Comparison of ENCODE assay signal across 8 cellular contexts in the genomic region with DNA sequence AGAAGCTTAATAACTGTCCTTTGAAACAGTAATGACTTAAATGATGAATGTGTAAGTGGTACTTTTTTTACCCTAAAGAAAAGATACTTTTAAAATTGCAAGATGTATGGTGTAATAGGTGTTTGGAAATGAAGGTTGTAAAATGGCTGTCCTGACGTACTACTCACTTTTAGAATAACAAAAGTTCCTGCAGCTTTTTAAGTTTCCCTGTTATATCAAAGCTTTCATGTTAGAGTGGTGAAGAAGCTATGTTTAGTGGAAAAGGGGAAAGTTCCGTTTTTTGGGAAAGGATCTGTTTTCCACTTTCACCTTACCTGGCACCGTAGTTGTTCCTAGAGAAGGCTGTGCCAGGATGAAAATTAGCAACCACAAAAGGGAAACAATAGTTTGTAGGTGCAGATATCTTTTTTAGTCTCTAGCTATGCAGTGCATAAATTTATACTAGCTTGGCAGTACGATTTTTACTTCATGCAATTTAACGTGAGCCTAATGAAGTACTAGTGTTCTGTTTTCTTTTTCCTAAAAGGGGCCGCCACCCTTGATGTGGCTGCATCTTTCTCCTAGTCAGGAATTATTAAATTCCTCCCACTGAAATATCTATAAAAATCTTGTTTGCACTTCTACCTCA. TPM values are rescaled to one million over a fixed set of nuclear protein-coding genes. Genes with fewer than 3 reads are reported as not detected.
DNase-seq lines count a peak whose midpoint lies in the region; ATAC-seq and TF ChIP-seq lines count a peak whose summit lies in the region.

No MANE protein-coding gene starts in this region.

- no peak overlapping the region for H3K27ac Mint-ChIP-seq in T-helper 2 cell treated with Interferon-gamma antibody and Interleukin-4, amounts not matched to agents 5 μg/mL and 100 μg/mL, for 36 hours
- H3K27ac Mint-ChIP-seq in activated CD8-positive, alpha-beta T cell treated with anti-CD3 and anti-CD28 coated beads for 36 hours: peak overlapping the region; percentile 87
- peak overlapping the region; percentile 96 to 98 for H3K27ac Mint-ChIP-seq in stimulated activated naive CD8-positive, alpha-beta T cell treated with anti-CD3 and anti-CD28 coated beads, Interleukin-15, amount 100 ng/mL, for 72 hours

- no peak for DNase-seq in T-helper 2 cell treated with Interferon-gamma antibody and Interleukin-4, amounts not matched to agents 5 μg/mL and 100 μg/mL, for 36 hours (ENCODE audit: low spot score)
- DNase-seq in T-helper 2 cell (no peak), NCI-H2107 (lab: John Stamatoyannopoulos, UW) (no peak), KBM-7 (no peak)
- DNase-seq in activated CD8-positive, alpha-beta T cell treated with anti-CD3 and anti-CD28 coated beads for 36 hours: no peak
- DNase-seq in stimulated activated naive CD8-positive, alpha-beta T cell treated with anti-CD3 and anti-CD28 coated beads, Interleukin-15, amount 100 ng/mL, for 72 hours: no peak

- peak overlapping the region; percentile 89 for H3K4me3 Mint-ChIP-seq in T-helper 2 cell treated with Interferon-gamma antibody and Interleukin-4, amounts not matched to agents 5 μg/mL and 100 μg/mL, for 36 hours
- H3K4me3 Mint-ChIP-seq in activated CD8-positive, alpha-beta T cell treated with anti-CD3 and anti-CD28 coated beads for 36 hours: peak overlapping the region; percentile 80
- peak overlapping the region; percentile 95 to 98 for H3K4me3 Mint-ChIP-seq in stimulated activated naive CD8-positive, alpha-beta T cell treated with anti-CD3 and anti-CD28 coated beads, Interleukin-15, amount 100 ng/mL, for 72 hours

- no peak for ATAC-seq in activated CD8-positive, alpha-beta T cell treated with anti-CD3 and anti-CD28 coated beads for 36 hours
- ATAC-seq in stimulated activated naive CD8-positive, alpha-beta T cell treated with anti-CD3 and anti-CD28 coated beads, Interleukin-15, amount 100 ng/mL, for 72 hours: no peak
- ATAC-seq in HG03095 (IDR thresholded peaks at IDR 0.05; ENCODE audit: unreplicated experiment): no peak

- H3K27me3 Mint-ChIP-seq in T-helper 2 cell treated with Interferon-gamma antibody and Interleukin-4, amounts not matched to agents 5 μg/mL and 100 μg/mL, for 36 hours (ENCODE audit: low read depth): peaks cover 7% of the 10 kb centered on the region
- peaks cover 2% of the 10 kb centered on the region for H3K27me3 Mint-ChIP-seq in activated CD8-positive, alpha-beta T cell treated with anti-CD3 and anti-CD28 coated beads for 36 hours
- peaks cover 3% of the 10 kb centered on the region for H3K27me3 Mint-ChIP-seq in stimulated activated naive CD8-positive, alpha-beta T cell treated with anti-CD3 and anti-CD28 coated beads, Interleukin-15, amount 100 ng/mL, for 72 hours

- H3K9me3 ChIP-seq in iPS-18c (ENCODE audit: control insufficient read depth, insufficient read depth, low read length): no peaks in the 10 kb centered on the region

- CTCF ChIA-PET in activated CD8-positive, alpha-beta T cell treated with anti-CD3 and anti-CD28 coated beads for 36 hours (lab: Charles Lee): interaction anchor here (0.7 to 3.7 kb wide), 15 partner anchors 10 to 498 kb away, joined by 3 to 38 read pairs (median 6); a partner anchor contains a TSS

- intact Hi-C loops in activated CD8-positive, alpha-beta T cell treated with anti-CD3 and anti-CD28 coated beads for 36 hours (cut with micrococcal nuclease): no loop called here

- peak overlapping the region; percentile 78; the same call in 1 of the 2 replicates for H3K4me3 ChIP-seq in iPS-18c (ENCODE audit: insufficient read depth, low read depth, low read length)

- no peaks in the 10 kb centered on the region for H3K9me3 Mint-ChIP-seq in T-helper 2 cell treated with Interferon-gamma antibody and Interleukin-4, amounts not matched to agents 5 μg/mL and 100 μg/mL, for 36 hours
- no peaks in the 10 kb centered on the region for H3K9me3 Mint-ChIP-seq in activated CD8-positive, alpha-beta T cell treated with anti-CD3 and anti-CD28 coated beads for 36 hours
- no peaks in the 10 kb centered on the region for H3K9me3 Mint-ChIP-seq in stimulated activated naive CD8-positive, alpha-beta T cell treated with anti-CD3 and anti-CD28 coated beads, Interleukin-15, amount 100 ng/mL, for 72 hours

- in situ Hi-C loops in KBM-7 (cut with MboI; ENCODE audit: low pct_unique_long_range_greater_than_20kb, low sequenced_read_pairs): no loop called here

- H3K36me3 Mint-ChIP-seq in T-helper 2 cell treated with Interferon-gamma antibody and Interleukin-4, amounts not matched to agents 5 μg/mL and 100 μg/mL, for 36 hours (ENCODE audit: low read depth): no peaks in the 10 kb centered on the region
- H3K36me3 Mint-ChIP-seq in activated CD8-positive, alpha-beta T cell treated with anti-CD3 and anti-CD28 coated beads for 36 hours (ENCODE audit: low read depth): no peaks in the 10 kb centered on the region

- H3K4me1 Mint-ChIP-seq in T-helper 2 cell treated with Interferon-gamma antibody and Interleukin-4, amounts not matched to agents 5 μg/mL and 100 μg/mL, for 36 hours (ENCODE audit: low read depth): peaks cover 12% of the 10 kb centered on the region
- H3K4me1 Mint-ChIP-seq in activated CD8-positive, alpha-beta T cell treated with anti-CD3 and anti-CD28 coated beads for 36 hours (ENCODE audit: low read depth): peaks cover 23% of the 10 kb centered on the region
- peaks cover 20% of the 10 kb centered on the region for H3K4me1 Mint-ChIP-seq in stimulated activated naive CD8-positive, alpha-beta T cell treated with anti-CD3 and anti-CD28 coated beads, Interleukin-15, amount 100 ng/mL, for 72 hours

- POLR2A ChIA-PET in activated CD8-positive, alpha-beta T cell treated with anti-CD3 and anti-CD28 coated beads for 36 hours (lab: Charles Lee): interaction anchor here (1.2 to 3.0 kb wide), 5 partner anchors 8 to 43 kb away, joined by 5 to 23 read pairs (median 10); no protein-coding TSS in a partner anchor

- no peak for TF ChIP-seq CTCF in activated CD8-positive, alpha-beta T cell treated with anti-CD3 and anti-CD28 coated beads for 36 hours (IDR thresholded peaks at IDR 0.05)

RNA-seq across cellular contexts. Expression of a gene that starts 1.3 kb away (rescaled TPM):
- 100 to 1,000 TPM in 1 of 2 experiments, 10 to 100 TPM in 1; 97.8 to 116 TPM for total RNA-seq in activated CD8-positive, alpha-beta T cell treated with anti-CD3 and anti-CD28 coated beads for 36 hours
